Comparison of ENCODE assay signal across 28 cellular contexts in the genomic region with DNA sequence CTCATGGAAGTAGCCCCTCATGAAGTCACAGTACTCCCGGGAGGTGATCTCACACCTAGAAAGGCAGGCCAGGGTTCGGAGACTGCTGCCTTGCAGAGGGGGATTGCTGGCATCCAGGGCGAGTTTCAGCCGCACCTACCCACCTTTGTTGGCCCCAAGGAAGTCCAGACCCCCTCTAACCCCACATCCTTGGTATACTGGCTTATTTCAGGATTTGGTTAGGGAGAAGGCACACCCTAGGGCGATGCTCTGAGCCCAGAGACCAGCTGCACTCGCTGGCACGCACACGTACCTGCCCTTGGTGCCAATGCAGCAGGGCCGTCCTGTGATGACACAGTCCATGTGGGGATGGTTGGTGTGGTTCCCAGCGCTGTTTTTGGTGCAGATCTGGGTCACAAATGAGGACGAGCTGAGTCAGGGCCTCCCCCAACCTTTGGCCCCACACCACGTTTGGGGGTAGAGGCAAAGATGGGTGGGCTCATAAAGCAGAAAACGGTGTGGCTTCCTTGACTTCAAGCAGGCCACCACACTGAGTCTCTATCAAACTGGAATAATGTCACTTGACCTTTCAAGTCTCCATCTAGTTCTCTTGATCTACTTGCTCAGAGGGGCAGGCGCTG.
"Had no signal": no experiment of that assay in that cellular context is flagged by ENCODE, and none has a peak within 500 bp of the region (broad histone marks: within the 10 kb centered on the region; RNA-seq: fewer than 3 reads in every experiment).

No MANE protein-coding gene starts in this region.

- H3K9me3 ChIP-seq: gastrocnemius medialis, mucosa of descending colon, neutrophil, suprapubic skin, transverse colon, upper lobe of right lung, uterus had no signal

- H3K4me3 ChIP-seq: coronary artery, gastrocnemius medialis, mucosa of descending colon, smooth muscle cell, suprapubic skin, transverse colon, upper lobe of right lung, uterus had no signal

- H3K4me2 ChIP-seq: smooth muscle cell had no signal

- DNase-seq: effector memory CD8-positive, alpha-beta T cell; foreskin fibroblast; gastrocnemius medialis; hippocampal formation; immature natural killer cell; islet precursor cell; kidney glomerular epithelial cell; mesenchymal stem cell; mucosa of descending colon; naive B cell; stimulated activated CD4-positive, alpha-beta T cell treated with anti-CD3 and anti-CD28 coated beads, Interleukin-12 subunit alpha, Interleukin-12 subunit beta, amount 100 ng/mL, for 4 hours; stimulated activated CD4-positive, alpha-beta T cell treated with anti-CD3 and anti-CD28 coated beads, Interleukin-1b, Interleukin-23, amount 100 ng/mL, for 48 hours; stimulated activated CD4-positive, alpha-beta T cell treated with anti-CD3 and anti-CD28 coated beads, Interleukin-4, amount 100 ng/mL, for 1 hour; stimulated activated CD8-positive, alpha-beta memory T cell treated with anti-CD3 and anti-CD28 coated beads, Interleukin-4, amount 100 ng/mL, for 48 hours; stimulated activated naive CD4-positive, alpha-beta T cell; stimulated activated naive CD8-positive, alpha-beta T cell treated with anti-CD3 and anti-CD28 coated beads, Interleukin-15, amount 100 ng/mL, for 72 hours; transverse colon had no signal

- H3K27me3 ChIP-seq: gastrocnemius medialis, neutrophil, suprapubic skin, transverse colon, upper lobe of right lung, uterus had no signal

- H3K36me3 ChIP-seq: uterus had no signal

- H3K4me1 ChIP-seq: parathyroid adenoma, uterus had no signal

- ATAC-seq: effector memory CD8-positive, alpha-beta T cell; esophagus mucosa; gastrocnemius medialis; mucosa of descending colon; natural killer cell treated with Interleukin-12 subunit alpha and Interleukin-12 subunit beta and Interleukin-15 and Interleukin-18, amount 100 ng/mL, for 72 hours; sciatic nerve; stimulated activated naive CD8-positive, alpha-beta T cell treated with anti-CD3 and anti-CD28 coated beads, Interleukin-15, amount 100 ng/mL, for 72 hours; upper lobe of right lung had no signal

- H2AFZ ChIP-seq: parathyroid adenoma had no signal

- H3K9ac ChIP-seq: parathyroid adenoma had no signal

- H3K27ac ChIP-seq: coronary artery, epithelial cell of prostate, gastrocnemius medialis, neutrophil, parathyroid adenoma, suprapubic skin, transverse colon, upper lobe of right lung, uterus had no signal

- H3K79me2 ChIP-seq: parathyroid adenoma had no signal
